1 cellular context compared by ENCODE assay signal in the genomic region with DNA sequence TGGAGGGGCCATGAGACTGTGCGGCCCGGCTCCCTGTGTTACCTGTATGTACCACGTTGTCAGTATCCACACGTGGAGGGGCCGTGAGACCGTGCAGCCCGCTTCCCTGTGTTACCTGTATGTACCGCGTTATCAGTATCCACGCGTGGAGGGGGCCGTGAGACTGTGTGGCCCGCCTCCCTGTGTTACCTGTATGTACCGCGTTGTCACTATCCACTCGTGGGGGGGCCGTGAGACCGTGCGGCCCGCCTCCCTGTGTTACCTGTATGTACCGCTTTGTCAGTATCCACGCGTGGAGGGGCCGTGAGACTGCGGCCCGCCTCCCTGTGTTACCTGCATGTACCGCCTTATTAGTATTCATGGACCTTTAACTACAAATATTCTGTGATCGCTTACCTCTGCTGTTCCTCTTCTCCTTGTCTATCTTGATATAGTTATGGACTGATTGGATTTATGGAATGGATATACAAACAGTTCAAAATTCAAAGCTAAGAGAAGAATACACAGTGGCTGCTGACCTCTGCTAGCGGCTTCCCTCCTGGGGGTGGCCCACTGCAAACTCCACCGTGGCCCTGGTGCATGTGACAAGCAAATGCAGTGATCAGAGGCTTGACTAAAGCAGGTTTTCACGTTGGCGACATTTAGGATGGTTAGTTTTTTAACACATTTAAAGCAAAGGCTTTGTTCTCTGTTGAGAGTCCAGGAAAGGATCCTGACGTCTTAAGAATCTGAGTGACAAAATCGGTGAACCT.
TF ChIP-seq lines count a peak whose summit lies in the region.

No MANE protein-coding gene starts in this region.

TF ChIP-seq in K562, 482 proteins besides CTCF, POLR2A, EP300 and RAD21:
- TF ChIP-seq, protein P1, sequence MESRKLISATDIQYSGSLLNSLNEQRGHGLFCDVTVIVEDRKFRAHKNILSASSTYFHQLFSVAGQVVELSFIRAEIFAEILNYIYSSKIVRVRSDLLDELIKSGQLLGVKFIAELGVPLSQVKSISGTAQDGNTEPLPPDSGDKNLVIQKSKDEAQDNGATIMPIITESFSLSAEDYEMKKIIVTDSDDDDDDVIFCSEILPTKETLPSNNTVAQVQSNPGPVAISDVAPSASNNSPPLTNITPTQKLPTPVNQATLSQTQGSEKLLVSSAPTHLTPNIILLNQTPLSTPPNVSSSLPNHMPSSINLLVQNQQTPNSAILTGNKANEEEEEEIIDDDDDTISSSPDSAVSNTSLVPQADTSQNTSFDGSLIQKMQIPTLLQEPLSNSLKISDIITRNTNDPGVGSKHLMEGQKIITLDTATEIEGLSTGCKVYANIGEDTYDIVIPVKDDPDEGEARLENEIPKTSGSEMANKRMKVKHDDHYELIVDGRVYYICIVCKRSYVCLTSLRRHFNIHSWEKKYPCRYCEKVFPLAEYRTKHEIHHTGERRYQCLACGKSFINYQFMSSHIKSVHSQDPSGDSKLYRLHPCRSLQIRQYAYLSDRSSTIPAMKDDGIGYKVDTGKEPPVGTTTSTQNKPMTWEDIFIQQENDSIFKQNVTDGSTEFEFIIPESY (CRISPR knock-in tag; IDR thresholded peaks at IDR 0.05), result peak; percentile 76
- no peak for TF ChIP-seq DIDO1 (tag; IDR thresholded peaks at IDR 0.05; ENCODE audit: low read depth)
- TF ChIP-seq ZNF695 (CRISPR knock-in tag; IDR thresholded peaks at IDR 0.05), result no peak
